Comparison of ENCODE assay signal across 8 cellular contexts in genomic region chr18:46174317-46175039, GRCh38.
DNase-seq lines count a peak whose midpoint lies in the region; ATAC-seq, FAIRE-seq and TF ChIP-seq lines count a peak whose summit lies in the region.

No MANE protein-coding gene starts in this region.

- TF ChIP-seq CTCF in OCI-LY1 (IDR thresholded peaks at IDR 0.05; ENCODE audit: low read length): no peak
- TF ChIP-seq CTCF in foreskin keratinocyte (conservative IDR thresholded peaks at IDR 0.05): peak; percentile 35
- no peak for TF ChIP-seq CTCF in omental fat pad (IDR thresholded peaks at IDR 0.05)

- H3K4me1 ChIP-seq in OCI-LY1 (ENCODE audit: insufficient read depth, low read length, severe bottlenecking) (peaks cover 42% of the 10 kb centered on the region), foreskin keratinocyte (peaks cover 11% of the 10 kb centered on the region)

- H3F3A ChIP-seq in OCI-LY1 (ENCODE audit: insufficient read depth, low read length): no peaks in the 10 kb centered on the region

- H3K4me2 ChIP-seq in OCI-LY1 (ENCODE audit: low read length): peak overlapping the region; percentile 98

- H3K9me2 ChIP-seq in OCI-LY1 (ENCODE audit: low read depth, low read length): no peaks in the 10 kb centered on the region

- ATAC-seq in HG02840 (IDR thresholded peaks at IDR 0.05; ENCODE audit: low FRiP score, unreplicated experiment) (peak; percentile 19), foreskin keratinocyte (peak; percentile 14), omental fat pad (ENCODE audit: low FRiP score) (peak; percentile 7)

- no peak overlapping the region for H2AFZ ChIP-seq in OCI-LY1 (ENCODE audit: low read length)

- FAIRE-seq in GM12892 (lab: Jason Lieb, UNC): no peak

- H4K20me1 ChIP-seq in OCI-LY1 (ENCODE audit: insufficient read depth, low read length): no peaks in the 10 kb centered on the region

- no peaks in the 10 kb centered on the region for H3K36me3 ChIP-seq in OCI-LY1 (ENCODE audit: insufficient read depth, low read length)

- peak; percentile 37; the same call in 1 of the 2 replicates for TF ChIP-seq POLR2A in GM12892 (IDR thresholded peaks at IDR 0.05; ENCODE audit: low read depth, low read length)

- H3K27me3 ChIP-seq in OCI-LY1 (ENCODE audit: insufficient read depth, low read length): no peaks in the 10 kb centered on the region
- H3K27me3 ChIP-seq in foreskin keratinocyte: no peaks in the 10 kb centered on the region

- peak overlapping the region; percentile 2 for H3K27ac ChIP-seq in OCI-LY1 (ENCODE audit: low read depth, low read length, poor library complexity, severe bottlenecking)
- H3K27ac ChIP-seq in foreskin keratinocyte: peak overlapping the region; percentile 60

- H3K9me3 ChIP-seq in OCI-LY1 (ENCODE audit: low read length): no peaks in the 10 kb centered on the region

- DNase-seq in GM12892 (ENCODE audit: insufficient read length) (peak; percentile 46), foreskin keratinocyte (no peak), omental fat pad (ENCODE audit: low spot score) (no peak), NCI-H187 (lab: John Stamatoyannopoulos, UW) (no peak), cerebellar cortex (ENCODE audit: low spot score) (no peak)
- DNase-seq in activated T-helper 9 cell treated with anti-CD3 and anti-CD28 coated beads, Interleukin-2, amount 50 U/mL, for 16 hours (ENCODE audit: low read depth): peak; percentile 33

- peak overlapping the region; percentile 69 for H3K9ac ChIP-seq in OCI-LY1 (ENCODE audit: low read length)

- peak overlapping the region; percentile 89 for H3K4me3 ChIP-seq in OCI-LY1 (ENCODE audit: low read depth, low read length, poor library complexity, severe bottlenecking)

- peaks cover 51% of the 10 kb centered on the region for H3K79me2 ChIP-seq in OCI-LY1 (ENCODE audit: insufficient read depth, low read length)

Comparison
In these comparisons a context has a peak if more than half of its experiments do, and no peak if none do; other contexts are left out.
1. DNase-seq: peak in GM12892 (single experiment) and activated T-helper 9 cell treated with anti-CD3 and anti-CD28 coated beads, Interleukin-2, amount 50 U/mL, for 16 hours (single experiment); none in foreskin keratinocyte (0 of 2), omental fat pad (single experiment), NCI-H187 (0 of 2) and cerebellar cortex (single experiment).
2. Peak in every context shown above with its lines, with median percentiles within 50 percentile points of each other: ATAC-seq.